22 cellular contexts compared by ENCODE assay signal in the genomic region with DNA sequence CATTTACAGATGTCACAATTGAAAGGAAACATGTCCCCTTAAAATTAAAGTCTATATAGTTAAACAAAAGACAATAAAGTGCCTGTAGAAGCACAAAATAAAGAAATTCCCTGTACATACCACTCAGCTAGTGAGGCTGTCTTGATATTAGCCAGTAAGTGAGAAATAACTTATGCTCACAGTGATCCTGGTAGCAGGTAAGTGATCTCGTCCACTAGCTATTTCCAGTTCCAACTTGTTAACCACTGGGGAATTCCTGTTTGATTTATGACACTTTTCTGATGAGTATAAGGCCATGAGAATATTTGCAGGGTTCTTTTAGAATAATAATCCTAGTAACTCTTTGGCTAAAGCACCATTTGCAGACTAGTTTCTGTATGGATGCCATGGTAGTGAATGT.
A peak's percentile ranks its signal among the peaks of the same experiment; 100 is the strongest.
DNase-seq lines count a peak whose midpoint lies in the region; ATAC-seq and TF ChIP-seq lines count a peak whose summit lies in the region.
"Had no signal": no experiment of that assay in that cellular context is flagged by ENCODE, and none has a peak within 500 bp of the region (broad histone marks: within the 10 kb centered on the region; RNA-seq: fewer than 3 reads in every experiment).

No MANE protein-coding gene starts in this region.

- H3K4me3 Mint-ChIP-seq in activated T-cell treated with anti-CD3 and anti-CD28 coated beads, Interleukin-2, amount 50 U/mL, for 72 hours = peak overlapping the region in 1 of 2 donors; percentile 24
- no peak overlapping the region for H3K4me3 Mint-ChIP-seq in stimulated activated effector memory CD8-positive, alpha-beta T cell treated with anti-CD3 and anti-CD28 coated beads, Interleukin-12 subunit alpha, Interleukin-12 subunit beta, amount 100 ng/mL, for 72 hours
- H3K4me3 Mint-ChIP-seq: neural crest cell had no signal

- in situ Hi-C loops in ACHN (cut with HindIII; ENCODE audit: low pct_ligation_motif_present, low pct_unique_long_range_greater_than_20kb, low sequenced_read_pairs) = no loop called here

- H3K4me3 ChIP-seq in RWPE2 (ENCODE audit: severe bottlenecking) (no peak overlapping the region), epithelial cell of proximal tubule (ENCODE audit: low read depth, low read length) (no peak overlapping the region)
- H3K4me3 ChIP-seq: heart left ventricle, left lung, sigmoid colon, vagina had no signal

- TF ChIP-seq CTCF in RWPE2 (IDR thresholded peaks at IDR 0.05; ENCODE audit: poor library complexity, severe bottlenecking) = no peak
- TF ChIP-seq CTCF in epithelial cell of proximal tubule (conservative IDR thresholded peaks at IDR 0.05; ENCODE audit: low read depth, low read length) = no peak

- no peak for DNase-seq in activated T-cell treated with anti-CD3 and anti-CD28 coated beads, Interleukin-2, amount 50 U/mL, for 72 hours
- DNase-seq in activated T-cell treated with anti-CD3 and anti-CD28 coated beads, Interleukin-2, amount 50 U/mL, for 1 hour = no peak
- DNase-seq in RWPE2 (ENCODE audit: low spot score) (no peak), epithelial cell of proximal tubule (ENCODE audit: low read depth) (peak; percentile 18), ACHN (no peak)
- DNase-seq in stimulated activated effector memory CD8-positive, alpha-beta T cell treated with anti-CD3 and anti-CD28 coated beads, Interleukin-12 subunit alpha, Interleukin-12 subunit beta, amount 100 ng/mL, for 72 hours (ENCODE audit: low spot score in 2 of 2) = no peak
- DNase-seq: C1 segment of cervical spinal cord, cortex of kidney, GOT3, heart left ventricle, left lung, NCI-H1417, NCI-H510A treated with DMSO at 0.1 percent for 48 hours, sigmoid colon, T-helper 9 cell had no signal

- H3K36me3 ChIP-seq in RWPE2 (ENCODE audit: low read depth) = no peaks in the 10 kb centered on the region

- peak overlapping the region; percentile 47 for H3K27ac Mint-ChIP-seq in activated T-cell treated with anti-CD3 and anti-CD28 coated beads, Interleukin-2, amount 50 U/mL, for 72 hours
- peak overlapping the region; percentile 61 for H3K27ac Mint-ChIP-seq in stimulated activated effector memory CD8-positive, alpha-beta T cell treated with anti-CD3 and anti-CD28 coated beads, Interleukin-12 subunit alpha, Interleukin-12 subunit beta, amount 100 ng/mL, for 72 hours
- H3K27ac Mint-ChIP-seq: activated T-helper 2 cell treated with anti-CD3 and anti-CD28 coated beads, Interferon-gamma antibody, Interleukin-2, Interleukin-4, amounts not matched to agents 10 μg/mL and 5 μg/mL and 100 μg/mL, durations not matched to agents 14 hours and 24 hours and 36 hours had no signal

- no peaks in the 10 kb centered on the region for H3K27me3 ChIP-seq in RWPE2 (ENCODE audit: insufficient read depth, poor library complexity, severe bottlenecking)
- H3K27me3 ChIP-seq: heart left ventricle, left lung, sigmoid colon, vagina had no signal

- H3K4me1 ChIP-seq in RWPE2 (ENCODE audit: insufficient read depth, poor library complexity, severe bottlenecking) = no peaks in the 10 kb centered on the region
- H3K4me1 ChIP-seq: left lung, sigmoid colon had no signal

- peak; percentile 39 to 71 for ATAC-seq in activated T-cell treated with anti-CD3 and anti-CD28 coated beads, Interleukin-2, amount 50 U/mL, for 72 hours (replicated peaks in 1 of 2)
- peak; percentile 27; the same call in 1 of the 3 replicates for ATAC-seq in RWPE2 (ENCODE audit: low read depth)
- peak; percentile 93 for ATAC-seq in stimulated activated effector memory CD8-positive, alpha-beta T cell treated with anti-CD3 and anti-CD28 coated beads, Interleukin-12 subunit alpha, Interleukin-12 subunit beta, amount 100 ng/mL, for 72 hours
- ATAC-seq in HG02588 (IDR thresholded peaks at IDR 0.05; ENCODE audit: unreplicated experiment) = no peak
- no peak for ATAC-seq in GM21825 (IDR thresholded peaks at IDR 0.05; ENCODE audit: unreplicated experiment)
- ATAC-seq: heart left ventricle, left lung, SK-N-SH treated with all-trans-retinoic acid at 6 μM for 48 hours had no signal

- H3K9me3 ChIP-seq in RWPE2 (ENCODE audit: severe bottlenecking) = no peaks in the 10 kb centered on the region
- H3K9me3 ChIP-seq: sigmoid colon had no signal

- peaks cover 6 to 8% of the 10 kb centered on the region in 2 donors for H3K9me3 Mint-ChIP-seq in activated T-cell treated with anti-CD3 and anti-CD28 coated beads, Interleukin-2, amount 50 U/mL, for 72 hours
- H3K9me3 Mint-ChIP-seq in stimulated activated effector memory CD8-positive, alpha-beta T cell treated with anti-CD3 and anti-CD28 coated beads, Interleukin-12 subunit alpha, Interleukin-12 subunit beta, amount 100 ng/mL, for 72 hours = peaks cover 10% of the 10 kb centered on the region

- H3K4me1 Mint-ChIP-seq in activated T-cell treated with anti-CD3 and anti-CD28 coated beads, Interleukin-2, amount 50 U/mL, for 72 hours (ENCODE audit: low read depth) = peaks cover 6% of the 10 kb centered on the region
- H3K4me1 Mint-ChIP-seq in stimulated activated effector memory CD8-positive, alpha-beta T cell treated with anti-CD3 and anti-CD28 coated beads, Interleukin-12 subunit alpha, Interleukin-12 subunit beta, amount 100 ng/mL, for 72 hours = peaks cover 23% of the 10 kb centered on the region
- H3K4me1 Mint-ChIP-seq: neural crest cell had no signal

- no peak overlapping the region for H3K27ac ChIP-seq in RWPE2 (ENCODE audit: poor library complexity, severe bottlenecking)
- H3K27ac ChIP-seq: heart left ventricle, left lung, RWPE1, sigmoid colon, vagina had no signal

- no peaks in the 10 kb centered on the region for H3K27me3 Mint-ChIP-seq in activated T-cell treated with anti-CD3 and anti-CD28 coated beads, Interleukin-2, amount 50 U/mL, for 72 hours (ENCODE audit: low read depth)

- H3K36me3 Mint-ChIP-seq in activated T-cell treated with anti-CD3 and anti-CD28 coated beads, Interleukin-2, amount 50 U/mL, for 72 hours (ENCODE audit: insufficient read depth in 2 of 2) = peaks cover 13 to 61% of the 10 kb centered on the region in 2 donors
- H3K36me3 Mint-ChIP-seq in stimulated activated effector memory CD8-positive, alpha-beta T cell treated with anti-CD3 and anti-CD28 coated beads, Interleukin-12 subunit alpha, Interleukin-12 subunit beta, amount 100 ng/mL, for 72 hours = peaks cover 97% of the 10 kb centered on the region

Comparison
In these comparisons a context has a peak if more than half of its experiments do, and no peak if none do; other contexts are left out.
1. ATAC-seq: peak in activated T-cell treated with anti-CD3 and anti-CD28 coated beads, Interleukin-2, amount 50 U/mL, for 72 hours (2 of 2), RWPE2 (single experiment) and stimulated activated effector memory CD8-positive, alpha-beta T cell treated with anti-CD3 and anti-CD28 coated beads, Interleukin-12 subunit alpha, Interleukin-12 subunit beta, amount 100 ng/mL, for 72 hours (single experiment); none in HG02588 (single experiment) and GM21825 (single experiment).